17 cellular contexts compared by ENCODE assay signal in genomic region chr3:188832961-188833615, GRCh38.
A peak's percentile ranks its signal among the peaks of the same experiment; 100 is the strongest.
DNase-seq lines count a peak whose midpoint lies in the region; ATAC-seq and TF ChIP-seq lines count a peak whose summit lies in the region.
"Had no signal": no experiment of that assay in that cellular context is flagged by ENCODE, and none has a peak within 500 bp of the region (broad histone marks: within the 10 kb centered on the region; RNA-seq: fewer than 3 reads in every experiment).

No MANE protein-coding gene starts in this region.

- peaks cover 8% of the 10 kb centered on the region for H3K4me1 Mint-ChIP-seq in stimulated activated effector memory CD8-positive, alpha-beta T cell treated with anti-CD3 and anti-CD28 coated beads, Interleukin-12 subunit alpha, Interleukin-12 subunit beta, amount 100 ng/mL, for 72 hours

- H3K36me3 ChIP-seq in right atrium auricular region, result no peaks in the 10 kb centered on the region
- H3K36me3 ChIP-seq in vagina, result no peaks in the 10 kb centered on the region

- TF ChIP-seq CTCF in right atrium auricular region (IDR thresholded peaks at IDR 0.05) (no peak), cardiac fibroblast (IDR thresholded peaks at IDR 0.05; ENCODE audit: low read depth, low read length) (no peak), vagina (IDR thresholded peaks at IDR 0.05) (no peak)

- DNase-seq in Right ventricle myocardium inferior (ENCODE audit: missing footprints), result no peak
- DNase-seq in right atrium auricular region (ENCODE audit: low spot score), result no peak
- DNase-seq in cardiac fibroblast (ENCODE audit: low read depth in 2 of 2), result peak; percentile 46 to 59
- DNase-seq in kidney glomerular epithelial cell (lab: John Stamatoyannopoulos, UW), result peak; percentile 33
- DNase-seq in vagina (ENCODE audit: extremely low spot score in 2 of 2), result no peak
- no peak for DNase-seq in NOMO-1 treated with DMSO at 0.1 percent for 48 hours (lab: John Stamatoyannopoulos, UW; ENCODE audit: unreplicated experiment)
- DNase-seq in stimulated activated CD4-positive, alpha-beta T cell treated with anti-CD3 and anti-CD28 coated beads, Interleukin-2, amount 100 ng/mL, for 48 hours, result no peak
- no peak for DNase-seq in stimulated activated effector memory CD8-positive, alpha-beta T cell treated with anti-CD3 and anti-CD28 coated beads, Interleukin-12 subunit alpha, Interleukin-12 subunit beta, amount 100 ng/mL, for 72 hours (ENCODE audit: low spot score in 2 of 2)
- DNase-seq: activated CD4-positive, CD25-positive, alpha-beta regulatory T cell treated with anti-CD3 and anti-CD28 coated beads, Interleukin-2, amount 50 U/mL, for 72 hours; activated CD8-positive, alpha-beta memory T cell treated with anti-CD3 and anti-CD28 coated beads, Interleukin-2, amount 50 U/mL, for 4 hours; Calu3; NCI-H1092 treated with DMSO at 0.1 percent for 48 hours; retina; stimulated activated CD4-positive, alpha-beta T cell treated with anti-CD3 and anti-CD28 coated beads, Interleukin-4, amount 100 ng/mL, for 4 hours; stimulated activated naive CD4-positive, alpha-beta T cell treated with Interleukin-2 at 50 U/mL for 16 hours; T-helper 1 cell had no signal

- H3K27me3 ChIP-seq in right atrium auricular region (no peaks in the 10 kb centered on the region), vagina (no peaks in the 10 kb centered on the region)

- no peaks in the 10 kb centered on the region for H3K9me3 ChIP-seq in right atrium auricular region
- no peaks in the 10 kb centered on the region for H3K9me3 ChIP-seq in vagina

- H3K27ac ChIP-seq in right atrium auricular region (peak overlapping the region in 1 of 2 donors; percentile 32), vagina (peak overlapping the region; percentile 6)

- peak; percentile 40 for ATAC-seq in Right ventricle myocardium inferior
- no peak for ATAC-seq in stimulated activated effector memory CD8-positive, alpha-beta T cell treated with anti-CD3 and anti-CD28 coated beads, Interleukin-12 subunit alpha, Interleukin-12 subunit beta, amount 100 ng/mL, for 72 hours

- TF ChIP-seq POLR2A in vagina (IDR thresholded peaks at IDR 0.05), result no peak

- no peaks in the 10 kb centered on the region for H3K36me3 Mint-ChIP-seq in stimulated activated effector memory CD8-positive, alpha-beta T cell treated with anti-CD3 and anti-CD28 coated beads, Interleukin-12 subunit alpha, Interleukin-12 subunit beta, amount 100 ng/mL, for 72 hours

- no peaks in the 10 kb centered on the region for H3K9me3 Mint-ChIP-seq in stimulated activated effector memory CD8-positive, alpha-beta T cell treated with anti-CD3 and anti-CD28 coated beads, Interleukin-12 subunit alpha, Interleukin-12 subunit beta, amount 100 ng/mL, for 72 hours

- no peak overlapping the region for H3K4me3 Mint-ChIP-seq in stimulated activated effector memory CD8-positive, alpha-beta T cell treated with anti-CD3 and anti-CD28 coated beads, Interleukin-12 subunit alpha, Interleukin-12 subunit beta, amount 100 ng/mL, for 72 hours
- H3K4me3 Mint-ChIP-seq: activated naive CD8-positive, alpha-beta T cell had no signal

- intact Hi-C loops in Right ventricle myocardium inferior (cut with DNase I) (no loop called here), vagina (cut with DNase I) (no loop called here)

- H3K4me1 ChIP-seq in right atrium auricular region (peaks cover 0 to 22% of the 10 kb centered on the region in 2 donors), vagina (peaks cover 23% of the 10 kb centered on the region)

- no peak overlapping the region for H3K27ac Mint-ChIP-seq in stimulated activated effector memory CD8-positive, alpha-beta T cell treated with anti-CD3 and anti-CD28 coated beads, Interleukin-12 subunit alpha, Interleukin-12 subunit beta, amount 100 ng/mL, for 72 hours
- H3K27ac Mint-ChIP-seq: activated naive CD8-positive, alpha-beta T cell had no signal

- H3K4me3 ChIP-seq in right atrium auricular region, result no peak overlapping the region
- H3K4me3 ChIP-seq in cardiac fibroblast (replicated peaks in 1 of 2; ENCODE audit: low read depth in 2 of 2, low read length in 2 of 2), result no peak overlapping the region
- H3K4me3 ChIP-seq in vagina, result no peak overlapping the region

Comparison
In these comparisons a context has a peak if more than half of its experiments do, and no peak if none do; other contexts are left out.
1. DNase-seq: peak in cardiac fibroblast (2 of 2) and kidney glomerular epithelial cell (single experiment); none in Right ventricle myocardium inferior (single experiment), right atrium auricular region (single experiment), vagina (0 of 2), NOMO-1 treated with DMSO at 0.1 percent for 48 hours (single experiment), stimulated activated CD4-positive, alpha-beta T cell treated with anti-CD3 and anti-CD28 coated beads, Interleukin-2, amount 100 ng/mL, for 48 hours (0 of 2) and stimulated activated effector memory CD8-positive, alpha-beta T cell treated with anti-CD3 and anti-CD28 coated beads, Interleukin-12 subunit alpha, Interleukin-12 subunit beta, amount 100 ng/mL, for 72 hours (0 of 2).